11 cellular contexts compared by ENCODE assay signal in genomic region chr2:131235895-131236449, GRCh38. TPM values are rescaled to one million over a fixed set of nuclear protein-coding genes. Genes with fewer than 3 reads are reported as not detected.
A peak's percentile ranks its signal among the peaks of the same experiment; 100 is the strongest.
DNase-seq lines count a peak whose midpoint lies in the region; TF ChIP-seq lines count a peak whose summit lies in the region.
"Not testable (repeated sequence)": the region's sequence is repeated elsewhere in the genome, so short reads cannot be mapped to it uniquely, and the experiment has no call there.
"Had no signal": no experiment of that assay in that cellular context is flagged by ENCODE, and none has a peak within 500 bp of the region (broad histone marks: within the 10 kb centered on the region; RNA-seq: fewer than 3 reads in every experiment).

No MANE protein-coding gene starts in this region.

- not testable (repeated sequence) for H2AFZ ChIP-seq in neural progenitor cell (replicated peaks)

- not testable (repeated sequence) for H3K9me3 ChIP-seq in HAP-1; iPS DF 6.9 (ENCODE audit: control insufficient read depth, insufficient read depth, low read length); neural progenitor cell (ENCODE audit: low read depth)

- H3K4me3 Mint-ChIP-seq in neural progenitor cell: peak overlapping the region; percentile 31

- not testable (repeated sequence) for H4K20me1 ChIP-seq in neural progenitor cell (ENCODE audit: low read depth)

- H3K36me3 Mint-ChIP-seq in neural progenitor cell: not testable (repeated sequence)

- H3K4me1 Mint-ChIP-seq in neural progenitor cell: not testable (repeated sequence)

- H3K36me3 ChIP-seq in HAP-1 (replicated peaks); iPS DF 6.9 (ENCODE audit: control insufficient read depth, insufficient read depth, low read length); neural progenitor cell: not testable (repeated sequence)

- H3K4me2 ChIP-seq in neural progenitor cell: peak overlapping the region; percentile 41

- WGBS in iPS DF 6.9 (ENCODE audit: insufficient coverage, insufficient read length): no CpG with 5 or more reads among the region's 6 CpGs

- not testable (repeated sequence) for H3K27me3 ChIP-seq in HAP-1 (ENCODE audit: low read depth); iPS DF 6.9 (ENCODE audit: control insufficient read depth, insufficient read depth, low read length); neural progenitor cell

- not testable (repeated sequence) for H3F3A ChIP-seq in neural progenitor cell (ENCODE audit: low read depth)

- H3K27ac Mint-ChIP-seq in neural progenitor cell: peak overlapping the region; percentile 96

- H3K27ac ChIP-seq in iPS DF 6.9 (ENCODE audit: low read length); neural progenitor cell: not testable (repeated sequence)

- in situ Hi-C loops in HAP-1 (cut with MboI; ENCODE audit: low sequenced_read_pairs): not testable (repeated sequence)

- TF ChIP-seq CTCF in neural progenitor cell (IDR thresholded peaks at IDR 0.05): not testable (repeated sequence)

- DNase-seq in HAP-1 (ENCODE audit: low spot score in 2 of 2) (peak; percentile 15 to 41), NCI-H1417 (lab: John Stamatoyannopoulos, UW) (peak; percentile 15 to 80 (median 36)), NCI-H69 (lab: John Stamatoyannopoulos, UW) (peak; percentile 15), SKM-1 treated with dmso at 0.1 percent for 144 hours (lab: John Stamatoyannopoulos, UW; ENCODE audit: unreplicated experiment) (peak; percentile 0), ecto neural progenitor cell (ENCODE audit: low spot score) (peak; percentile 46), iPS DF 6.9 (ENCODE audit: low read depth, low spot score) (peak; percentile 4), neural progenitor cell (ENCODE audit: low spot score) (peak; percentile 81)

- not testable (repeated sequence) for H3K9me3 Mint-ChIP-seq in neural progenitor cell

- not testable (repeated sequence) for H3K9ac ChIP-seq in neural progenitor cell

- H3K4me3 ChIP-seq in HAP-1; iPS DF 6.9 (ENCODE audit: low read length): not testable (repeated sequence)
- H3K4me3 ChIP-seq in neural progenitor cell: peak overlapping the region; percentile 21

- H3K79me2 ChIP-seq in neural progenitor cell (ENCODE audit: low read depth): not testable (repeated sequence)

- not testable (repeated sequence) for H3K27me3 Mint-ChIP-seq in neural progenitor cell (ENCODE audit: insufficient read depth, low read depth)

- H3K4me1 ChIP-seq in HAP-1; iPS DF 6.9 (ENCODE audit: control insufficient read depth, insufficient read depth, low read length); neural progenitor cell: not testable (repeated sequence)

RNA-seq across cellular contexts. Expression of gene POTEE, which starts 26.6 kb away (rescaled TPM):
- 4.8 and 6.5 TPM in 2 replicates for total RNA-seq in neural progenitor cell (ENCODE audit: low replicate concordance)
- total RNA-seq: fibroblast of lung, gastroesophageal sphincter, liver, Right ventricle myocardium inferior had no signal

Comparison
In these comparisons a context has a peak if more than half of its experiments do, and no peak if none do; other contexts are left out.
1. DNase-seq: peak in every context shown above with its lines; median percentile 81 in neural progenitor cell; 46 in ecto neural progenitor cell; 36 in NCI-H1417; 28 in HAP-1; 15 in NCI-H69; 4 in iPS DF 6.9; 0 in SKM-1 treated with dmso at 0.1 percent for 144 hours.